ENCODE assay signal across 10 cellular contexts in the genomic region with DNA sequence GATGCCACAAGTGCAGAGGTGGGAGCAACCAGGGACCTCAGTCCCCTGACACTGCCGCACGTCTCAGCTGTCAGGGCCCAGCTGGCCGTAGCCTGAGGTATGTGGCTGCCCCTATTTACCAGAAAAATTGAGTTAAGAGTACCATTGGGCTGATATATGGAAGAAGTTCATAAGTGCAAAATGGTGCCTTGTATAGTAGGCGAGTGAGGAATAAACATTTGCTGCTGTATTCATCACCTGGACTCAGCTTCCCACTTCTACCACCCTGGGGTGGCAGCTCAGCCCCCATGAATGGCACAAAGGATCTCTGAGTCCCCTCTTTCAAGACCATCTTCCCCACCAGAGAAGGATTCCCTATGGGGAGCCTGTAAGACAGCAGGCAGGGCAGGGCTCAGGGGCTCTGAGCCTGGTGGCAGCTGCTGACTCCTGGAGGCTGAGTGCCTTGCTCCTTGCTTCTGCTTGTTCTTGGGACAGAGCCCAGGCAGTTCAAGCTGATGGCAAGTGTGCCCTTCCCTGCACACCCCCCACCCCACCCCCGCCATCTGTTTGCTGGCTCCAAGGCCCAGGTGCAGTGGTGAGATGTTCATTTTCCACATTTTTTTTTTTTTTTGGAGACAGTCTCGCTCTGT. TPM values are rescaled to one million over a fixed set of nuclear protein-coding genes. Genes with fewer than 3 reads are reported as not detected.
DNase-seq lines count a peak whose midpoint lies in the region; ATAC-seq lines count a peak whose summit lies in the region.
"Had no signal": no experiment of that assay in that cellular context is flagged by ENCODE, and none has a peak within 500 bp of the region (broad histone marks: within the 10 kb centered on the region; RNA-seq: fewer than 3 reads in every experiment).

No MANE protein-coding gene starts in this region.

- peak; percentile 58 for DNase-seq in stimulated activated CD4-positive, alpha-beta T cell treated with anti-CD3 and anti-CD28 coated beads, Interleukin-15, amount 100 ng/mL, for 24 hours
- no peak for DNase-seq in stimulated activated CD4-positive, alpha-beta T cell treated with anti-CD3 and anti-CD28 coated beads, Interleukin-1b, Interleukin-23, amount 100 ng/mL, for 48 hours
- DNase-seq in NCI-H69 (lab: John Stamatoyannopoulos, UW) = peak; percentile 8
- no peak for DNase-seq in NCI-H1105 treated with DMSO at 0.1 percent for 48 hours (lab: John Stamatoyannopoulos, UW)
- DNase-seq: DMS153, NCI-H510A had no signal

- H3K4me3 ChIP-seq in ectodermal cell (ENCODE audit: insufficient read depth, low read depth, low read length) = no peak overlapping the region

- ATAC-seq in GM18873 (IDR thresholded peaks at IDR 0.05; ENCODE audit: low FRiP score, unreplicated experiment) = no peak
- no peak for ATAC-seq in GM21717 (IDR thresholded peaks at IDR 0.05; ENCODE audit: unreplicated experiment)
- no peak for ATAC-seq in GM21529 (IDR thresholded peaks at IDR 0.05; ENCODE audit: unreplicated experiment)

- no peaks in the 10 kb centered on the region for H3K9me3 ChIP-seq in ectodermal cell (ENCODE audit: control insufficient read depth, low read length)

- WGBS in ectodermal cell, 2 experiments = 88 to 93% methylated on average over 6 of the region's 6 CpGs

- H3K36me3 ChIP-seq in ectodermal cell (ENCODE audit: control insufficient read depth, insufficient read depth, low read length) = peaks cover 53% of the 10 kb centered on the region

- no peaks in the 10 kb centered on the region for H3K27me3 ChIP-seq in ectodermal cell (ENCODE audit: control insufficient read depth, insufficient read depth, low read length, poor library complexity, severe bottlenecking)

- peak overlapping the region; percentile 16 for H3K27ac ChIP-seq in ectodermal cell (ENCODE audit: insufficient read depth, low read depth, low read length, poor library complexity, severe bottlenecking)

- H3K4me1 ChIP-seq in ectodermal cell (ENCODE audit: control insufficient read depth, insufficient read depth, low read length) = peaks cover 36% of the 10 kb centered on the region

RNA-seq across cellular contexts. Expression of gene TRPV2, which starts 29.0 kb away (rescaled TPM):
- polyA plus RNA-seq in ectodermal cell (2013, experiment 1 of 4) = 2.3 TPM
- 0.91 TPM for polyA plus RNA-seq in ectodermal cell (2013, experiment 2 of 4)
- 0.96 TPM for polyA plus RNA-seq in ectodermal cell (2013, experiment 3 of 4)
- 2.1 TPM for polyA plus RNA-seq in ectodermal cell (2013, experiment 4 of 4)

RNA-seq across cellular contexts. Expression of gene LRRC75A, which starts 47.6 kb away (rescaled TPM):
- 5.4 TPM for polyA plus RNA-seq in ectodermal cell (2013, experiment 1 of 4)
- polyA plus RNA-seq in ectodermal cell (2013, experiment 2 of 4) = 5.7 TPM
- 4.1 TPM for polyA plus RNA-seq in ectodermal cell (2013, experiment 3 of 4)
- 4.5 TPM for polyA plus RNA-seq in ectodermal cell (2013, experiment 4 of 4)

Comparison
In these comparisons a context has a peak if more than half of its experiments do, and no peak if none do; other contexts are left out.
1. DNase-seq: peak in stimulated activated CD4-positive, alpha-beta T cell treated with anti-CD3 and anti-CD28 coated beads, Interleukin-15, amount 100 ng/mL, for 24 hours (single experiment) and NCI-H69 (single experiment); none in stimulated activated CD4-positive, alpha-beta T cell treated with anti-CD3 and anti-CD28 coated beads, Interleukin-1b, Interleukin-23, amount 100 ng/mL, for 48 hours (single experiment) and NCI-H1105 treated with DMSO at 0.1 percent for 48 hours (single experiment).